15 cellular contexts compared by ENCODE assay signal in genomic region chr5:131769337-131769736, GRCh38.
"Had no signal": no experiment of that assay in that cellular context is flagged by ENCODE, and none has a peak within 500 bp of the region (broad histone marks: within the 10 kb centered on the region; RNA-seq: fewer than 3 reads in every experiment).

No MANE protein-coding gene starts in this region.

- H3K4me1 Mint-ChIP-seq: activated CD4-positive, alpha-beta memory T cell treated with anti-CD3 and anti-CD28 coated beads, Interleukin-2, amount 10 ng/mL, durations not matched to agents 7 days and 5 days had no signal

- H3K27ac Mint-ChIP-seq: activated CD4-positive, alpha-beta memory T cell treated with anti-CD3 and anti-CD28 coated beads, Interleukin-2, amount 10 ng/mL, durations not matched to agents 7 days and 5 days; activated naive CD4-positive, alpha-beta T cell treated with anti-CD3 and anti-CD28 coated beads, Interleukin-2, amount 50 U/mL, for 72 hours; effector memory CD8-positive, alpha-beta T cell; immature natural killer cell; stimulated activated effector memory CD8-positive, alpha-beta T cell treated with anti-CD3 and anti-CD28 coated beads, Interleukin-12 subunit alpha, Interleukin-12 subunit beta, amount 100 ng/mL, for 72 hours had no signal

- H3K4me3 Mint-ChIP-seq: activated CD4-positive, alpha-beta memory T cell treated with anti-CD3 and anti-CD28 coated beads, Interleukin-2, amount 10 ng/mL, durations not matched to agents 7 days and 5 days; brain; effector memory CD8-positive, alpha-beta T cell; immature natural killer cell; stimulated activated effector memory CD8-positive, alpha-beta T cell treated with anti-CD3 and anti-CD28 coated beads, Interleukin-12 subunit alpha, Interleukin-12 subunit beta, amount 100 ng/mL, for 72 hours had no signal

- H3K27me3 Mint-ChIP-seq: activated CD4-positive, alpha-beta memory T cell treated with anti-CD3 and anti-CD28 coated beads, Interleukin-2, amount 10 ng/mL, durations not matched to agents 7 days and 5 days; effector memory CD8-positive, alpha-beta T cell had no signal

- H3K9me3 Mint-ChIP-seq: activated naive CD4-positive, alpha-beta T cell treated with anti-CD3 and anti-CD28 coated beads, Interleukin-2, amount 50 U/mL, for 72 hours; effector memory CD8-positive, alpha-beta T cell; immature natural killer cell; stimulated activated effector memory CD8-positive, alpha-beta T cell treated with anti-CD3 and anti-CD28 coated beads, Interleukin-12 subunit alpha, Interleukin-12 subunit beta, amount 100 ng/mL, for 72 hours had no signal

- DNase-seq: activated CD4-positive, alpha-beta memory T cell treated with anti-CD3 and anti-CD28 coated beads, Interleukin-2, amount 10 ng/mL, durations not matched to agents 7 days and 5 days; activated CD4-positive, alpha-beta T cell treated with anti-CD3 and anti-CD28 coated beads for 4 hours; activated effector memory CD4-positive, alpha-beta T cell treated with anti-CD3 and anti-CD28 coated beads, Interleukin-2, amount 50 U/mL, for 16 hours; activated T-cell treated with anti-CD3 and anti-CD28 coated beads, Interleukin-2, amount 50 U/mL, for 48 hours; amygdala; dermis blood vessel endothelial cell; effector memory CD8-positive, alpha-beta T cell; foreskin keratinocyte; head of caudate nucleus; immature natural killer cell; mesendoderm had no signal

- H3K36me3 Mint-ChIP-seq: immature natural killer cell; stimulated activated effector memory CD8-positive, alpha-beta T cell treated with anti-CD3 and anti-CD28 coated beads, Interleukin-12 subunit alpha, Interleukin-12 subunit beta, amount 100 ng/mL, for 72 hours had no signal

- ATAC-seq: activated naive CD4-positive, alpha-beta T cell treated with anti-CD3 and anti-CD28 coated beads, Interleukin-2, amount 50 U/mL, for 72 hours; effector memory CD8-positive, alpha-beta T cell; foreskin keratinocyte; sciatic nerve; stimulated activated effector memory CD8-positive, alpha-beta T cell treated with anti-CD3 and anti-CD28 coated beads, Interleukin-12 subunit alpha, Interleukin-12 subunit beta, amount 100 ng/mL, for 72 hours had no signal
